Comparison of ENCODE assay signal across 12 cellular contexts in genomic region chr1:26861889-26862371, GRCh38. TPM values are rescaled to one million over a fixed set of nuclear protein-coding genes. Genes with fewer than 3 reads are reported as not detected.
A peak's percentile ranks its signal among the peaks of the same experiment; 100 is the strongest.
DNase-seq lines count a peak whose midpoint lies in the region; ATAC-seq and TF ChIP-seq lines count a peak whose summit lies in the region.
"Had no signal": no experiment of that assay in that cellular context is flagged by ENCODE, and none has a peak within 500 bp of the region (broad histone marks: within the 10 kb centered on the region; RNA-seq: fewer than 3 reads in every experiment).

No MANE protein-coding gene starts in this region.

- H3K27ac ChIP-seq in CD4-positive, alpha-beta memory T cell (ENCODE audit: low read depth, low read length) = no peak overlapping the region

- intact Hi-C loops in CD4-positive, alpha-beta memory T cell (cut with micrococcal nuclease) = no loop called here
- intact Hi-C loops in MCF 10A (cut with micrococcal nuclease) = no loop called here
- intact Hi-C loops in mucosa of descending colon (cut with DNase I, micrococcal nuclease) = no loop called here
- intact Hi-C loops in left cardiac atrium (cut with DNase I) = no loop called here

- POLR2A ChIA-PET in CD4-positive, alpha-beta memory T cell (lab: Charles Lee; ENCODE audit: partially characterized antibody) = interaction anchor here (0.5 kb wide), 1 partner anchor 441 kb away, joined by 4 read pairs; no protein-coding TSS in a partner anchor
- POLR2A ChIA-PET in MCF 10A (lab: Yijun Ruan, JAX) = interaction anchor here (0.6 to 9.7 kb wide), 20 partner anchors 6 to 582 kb away, joined by 3 to 131 read pairs (median 4); partner anchors contain the start of genes GPATCH3, GPN2 and TRNP1

- TF ChIP-seq EP300 in Ishikawa (IDR thresholded peaks at IDR 0.05; ENCODE audit: borderline replicate concordance) = peak; percentile 63

- no TSS peak for BruUV-seq in MCF 10A (replicated peaks; lab: Mats Ljungman, UMichigan)

- no peaks in the 10 kb centered on the region for H3K27me3 Mint-ChIP-seq in CD4-positive, alpha-beta memory T cell
- no peaks in the 10 kb centered on the region for H3K27me3 Mint-ChIP-seq in MCF 10A (ENCODE audit: insufficient read depth, unreplicated experiment)
- H3K27me3 Mint-ChIP-seq: activated naive CD8-positive, alpha-beta T cell treated with anti-CD3 and anti-CD28 coated beads, Interleukin-2, amount 10 ng/mL, durations not matched to agents 7 days and 5 days had no signal

- peaks cover 3 to 6% of the 10 kb centered on the region in 2 donors for H3K36me3 Mint-ChIP-seq in CD4-positive, alpha-beta memory T cell
- peaks cover 10% of the 10 kb centered on the region for H3K36me3 Mint-ChIP-seq in MCF 10A (ENCODE audit: insufficient read depth, unreplicated experiment)

- no peaks in the 10 kb centered on the region for H3K9me3 Mint-ChIP-seq in CD4-positive, alpha-beta memory T cell
- no peaks in the 10 kb centered on the region for H3K9me3 Mint-ChIP-seq in MCF 10A (ENCODE audit: unreplicated experiment)
- H3K9me3 Mint-ChIP-seq: activated naive CD8-positive, alpha-beta T cell treated with anti-CD3 and anti-CD28 coated beads, Interleukin-2, amount 10 ng/mL, durations not matched to agents 7 days and 5 days had no signal

- H3K4me1 Mint-ChIP-seq in CD4-positive, alpha-beta memory T cell = peaks cover 8 to 31% (median 23%) of the 10 kb centered on the region in 4 donors
- peaks cover 34% of the 10 kb centered on the region for H3K4me1 Mint-ChIP-seq in MCF 10A (ENCODE audit: insufficient read depth, unreplicated experiment)

- H3K9me3 ChIP-seq in CD4-positive, alpha-beta memory T cell (ENCODE audit: control insufficient read depth in 1 of 2, low read length in 2 of 2) = no peaks in the 10 kb centered on the region
- no peaks in the 10 kb centered on the region for H3K9me3 ChIP-seq in mucosa of descending colon

- CTCF ChIA-PET in CD4-positive, alpha-beta memory T cell (lab: Charles Lee; ENCODE audit: partially characterized antibody) = interaction anchor here (0.7 to 4.5 kb wide), 4 partner anchors 16 to 41 kb away, joined by 3 to 25 read pairs (median 4); no protein-coding TSS in a partner anchor
- CTCF ChIA-PET in MCF 10A (lab: Yijun Ruan, JAX) = interaction anchor here (0.6 to 3.5 kb wide), 11 partner anchors 10 to 260 kb away, joined by 3 to 28 read pairs (median 5); no protein-coding TSS in a partner anchor

- peak overlapping the region in 3 of 8 donors; percentile 40 to 52 (median 42) for H3K4me3 Mint-ChIP-seq in CD4-positive, alpha-beta memory T cell
- peak overlapping the region; percentile 97 for H3K4me3 Mint-ChIP-seq in MCF 10A (ENCODE audit: unreplicated experiment)

- no peak; the same call in 1 of the 2 replicates for TF ChIP-seq RAD21 in Ishikawa (IDR thresholded peaks at IDR 0.05; ENCODE audit: low read depth)

- TF ChIP-seq CTCF in MCF 10A (IDR thresholded peaks at IDR 0.05; ENCODE audit: unreplicated experiment) (no peak), mucosa of descending colon (IDR thresholded peaks at IDR 0.05) (no peak)

- peak overlapping the region in 5 of 7 donors; percentile 46 to 78 (median 77) for H3K27ac Mint-ChIP-seq in CD4-positive, alpha-beta memory T cell
- peak overlapping the region; percentile 94 for H3K27ac Mint-ChIP-seq in MCF 10A (ENCODE audit: low read depth, unreplicated experiment)
- H3K27ac Mint-ChIP-seq: activated naive CD8-positive, alpha-beta T cell treated with anti-CD3 and anti-CD28 coated beads, Interleukin-2, amount 10 ng/mL, durations not matched to agents 7 days and 5 days had no signal

- no peak for DNase-seq in CD4-positive, alpha-beta memory T cell
- DNase-seq in MCF 10A (ENCODE audit: unreplicated experiment) (peak; percentile 79), mucosa of descending colon (peak in 2 of 3 donors; percentile 53 to 57), left cardiac atrium (no peak), EL (no peak), superior temporal gyrus (ENCODE audit: extremely low spot score) (no peak)
- DNase-seq: NCI-H1092 treated with DMSO at 0.1 percent for 48 hours had no signal

- H3K4me1 ChIP-seq in CD4-positive, alpha-beta memory T cell (ENCODE audit: insufficient read depth, low read length) = peaks cover 30% of the 10 kb centered on the region
- peaks cover 8% of the 10 kb centered on the region for H3K4me1 ChIP-seq in mucosa of descending colon (ENCODE audit: low read depth)

- H3K27me3 ChIP-seq in CD4-positive, alpha-beta memory T cell (ENCODE audit: insufficient read depth, low read length) = no peaks in the 10 kb centered on the region

- peaks cover 8% of the 10 kb centered on the region for H3K36me3 ChIP-seq in CD4-positive, alpha-beta memory T cell (ENCODE audit: insufficient read depth, low read length)
- H3K36me3 ChIP-seq in mucosa of descending colon (ENCODE audit: low read depth) = no peaks in the 10 kb centered on the region

- H3K4me3 ChIP-seq in CD4-positive, alpha-beta memory T cell (ENCODE audit: low read length in 2 of 2) = no peak overlapping the region
- H3K4me3 ChIP-seq in mucosa of descending colon = no peak overlapping the region

- no peak for ATAC-seq in mucosa of descending colon
- ATAC-seq in left cardiac atrium = no peak
- ATAC-seq in GM18511 (IDR thresholded peaks at IDR 0.05; ENCODE audit: unreplicated experiment) = no peak

TF ChIP-seq in Ishikawa, 13 proteins besides CTCF, POLR2A, EP300 and RAD21 (continues in another document):
- TF ChIP-seq TAF1 (IDR thresholded peaks at IDR 0.05; ENCODE audit: low read depth) (peak; percentile 38; the same call in 1 of the 2 replicates), YY1 (IDR thresholded peaks at IDR 0.05; ENCODE audit: low read depth) (0 out of 2 replicates have a peak, but pooled peaks have one; percentile 20), NFIC (IDR thresholded peaks at IDR 0.05) (peak; percentile 58), EGR1 (IDR thresholded peaks at IDR 0.05) (no peak), USF1 (IDR thresholded peaks at IDR 0.05) (peak; percentile 42; the same call in 1 of the 2 replicates), MAX (IDR thresholded peaks at IDR 0.05) (peak; percentile 35), TEAD4 (IDR thresholded peaks at IDR 0.05) (peak; percentile 56; the same call in 1 of the 2 replicates), CREB1 (IDR thresholded peaks at IDR 0.05; ENCODE audit: low read depth) (no peak), FOXM1 (IDR thresholded peaks at IDR 0.05; ENCODE audit: borderline replicate concordance, low read depth) (peak; percentile 63; the same call in 1 of the 2 replicates)

RNA-seq across cellular contexts. Expression of gene SFN, which starts 1.0 kb away (rescaled TPM):
- total RNA-seq in CD4-positive, alpha-beta memory T cell = under 1 TPM; 0.76 to 0.83 TPM
- polyA plus RNA-seq in CD4-positive, alpha-beta memory T cell = not detected
- total RNA-seq in MCF 10A (2022) (270 and 337 TPM in 2 replicates), mucosa of descending colon (100 to 1,000 TPM; 124 to 282 (median 191) TPM), left cardiac atrium (under 1 TPM; 0.18 to 0.42 TPM)

RNA-seq across cellular contexts. Expression of gene GPN2, which starts 28.2 kb away (rescaled TPM):
- 10 to 100 TPM; 37.0 to 38.0 TPM for total RNA-seq in CD4-positive, alpha-beta memory T cell
- 10 to 100 TPM; 15.3 to 18.8 TPM for polyA plus RNA-seq in CD4-positive, alpha-beta memory T cell
- 38.9 and 39.7 TPM in 2 replicates for total RNA-seq in MCF 10A (2022)
- 10 to 100 TPM; 25.4 to 37.2 (median 27.0) TPM for total RNA-seq in mucosa of descending colon
- total RNA-seq in left cardiac atrium = 10 to 100 TPM; 12.9 to 15.3 TPM

RNA-seq across cellular contexts. Expression of gene ZDHHC18, which starts 35.4 kb away (rescaled TPM):
- total RNA-seq in CD4-positive, alpha-beta memory T cell = 10 to 100 TPM; 54.9 to 56.4 TPM
- 10 to 100 TPM in 1 of 2 donors, 1 to 10 TPM in 1; 6.2 to 18.1 TPM for polyA plus RNA-seq in CD4-positive, alpha-beta memory T cell
- total RNA-seq in MCF 10A (2022) (14.0 and 15.5 TPM in 2 replicates), mucosa of descending colon (10 to 100 TPM; 22.8 to 30.5 (median 26.9) TPM), left cardiac atrium (10 to 100 TPM; 15.6 to 18.6 TPM)

RNA-seq across cellular contexts. Expression of gene GPATCH3, which starts 38.3 kb away (rescaled TPM):
- total RNA-seq in CD4-positive, alpha-beta memory T cell = 10 to 100 TPM; 25.0 to 26.7 TPM
- 10 to 100 TPM; 11.4 to 13.4 TPM for polyA plus RNA-seq in CD4-positive, alpha-beta memory T cell
- total RNA-seq in MCF 10A (2022) = 9.9 and 14.1 TPM in 2 replicates
- total RNA-seq in mucosa of descending colon = 10 to 100 TPM; 14.0 to 17.5 (median 14.5) TPM
- 10 to 100 TPM in 1 of 2 donors, 1 to 10 TPM in 1; 8.6 to 11.4 TPM for total RNA-seq in left cardiac atrium

RNA-seq across cellular contexts. Expression of gene NR0B2, which starts 51.8 kb away (rescaled TPM):
- total RNA-seq in CD4-positive, alpha-beta memory T cell = not detected
- polyA plus RNA-seq in CD4-positive, alpha-beta memory T cell = not detected
- total RNA-seq in MCF 10A (2022) = not detected in 2 replicates
- total RNA-seq in mucosa of descending colon = under 1 TPM in 2 of 3 donors, not detected in 1; 0.43 to 0.52 TPM
- 1 to 10 TPM; 4.5 to 6.5 TPM for total RNA-seq in left cardiac atrium
- total RNA-seq: activated naive CD8-positive, alpha-beta T cell treated with anti-CD3 and anti-CD28 coated beads, Interleukin-2, amount 10 ng/mL, durations not matched to agents 7 days and 5 days; OCI-LY7; pulmonary artery endothelial cell had no signal

Comparison
In these comparisons a context has a peak if more than half of its experiments do, and no peak if none do; other contexts are left out.
1. DNase-seq: peak in MCF 10A (single experiment) and mucosa of descending colon (2 of 3); none in CD4-positive, alpha-beta memory T cell (0 of 5), left cardiac atrium (single experiment), EL (single experiment) and superior temporal gyrus (single experiment).
2. RNA of gene SFN, which starts 1.0 kb away (total RNA-seq): 270 to 337 TPM in MCF 10A and 124 to 282 TPM in mucosa of descending colon; 0.76 to 0.83 TPM in CD4-positive, alpha-beta memory T cell and 0.18 to 0.42 TPM in left cardiac atrium; every median in the first group is over 10 times any median in the second.